In genomic region chr11:10109836-10110235, GRCh38 we compare ENCODE assay signal across 12 cellular contexts.
DNase-seq lines count a peak whose midpoint lies in the region; ATAC-seq and TF ChIP-seq lines count a peak whose summit lies in the region.
"Had no signal": no experiment of that assay in that cellular context is flagged by ENCODE, and none has a peak within 500 bp of the region (broad histone marks: within the 10 kb centered on the region; RNA-seq: fewer than 3 reads in every experiment).

No MANE protein-coding gene starts in this region.

- no peak for TF ChIP-seq POLR2A in stomach (IDR thresholded peaks at IDR 0.05)

- peaks cover 0 to 2% (median 0%) of the 10 kb centered on the region in 6 donors for H3K9me3 Mint-ChIP-seq in immature natural killer cell

- H3K4me3 ChIP-seq in foreskin fibroblast (ENCODE audit: low read depth in 1 of 2, low read length in 2 of 2), result peak overlapping the region in 1 of 2 donors; percentile 6
- no peak overlapping the region for H3K4me3 ChIP-seq in stomach
- H3K4me3 ChIP-seq: pancreas had no signal

- TF ChIP-seq CTCF in VCaP (conservative IDR thresholded peaks at IDR 0.05) (no peak), foreskin fibroblast (IDR thresholded peaks at IDR 0.05; ENCODE audit: low read depth, low read length) (no peak), stomach (IDR thresholded peaks at IDR 0.05) (no peak)

- H3K4me1 ChIP-seq in stomach, result peaks cover 0 to 22% (median 9%) of the 10 kb centered on the region in 4 donors

- intact Hi-C loops in stomach (cut with DNase I; ENCODE audit: low total_unique reads), result no loop called here

- H3K36me3 Mint-ChIP-seq in immature natural killer cell, result peaks cover 0 to 2% (median 0%) of the 10 kb centered on the region in 3 donors
- H3K36me3 Mint-ChIP-seq: activated naive CD4-positive, alpha-beta T cell treated with anti-CD3 and anti-CD28 coated beads, Interleukin-2, amount 50 U/mL, for 72 hours had no signal

- no peak overlapping the region for H3K27ac Mint-ChIP-seq in immature natural killer cell
- H3K27ac Mint-ChIP-seq: activated naive CD4-positive, alpha-beta T cell treated with anti-CD3 and anti-CD28 coated beads, Interleukin-2, amount 50 U/mL, for 72 hours had no signal

- H3K36me3 ChIP-seq in stomach, result no peaks in the 10 kb centered on the region
- H3K36me3 ChIP-seq: pancreas had no signal

- no peaks in the 10 kb centered on the region for H3K27me3 ChIP-seq in stomach
- H3K27me3 ChIP-seq: pancreas had no signal

- DNase-seq in GM03348 (ENCODE audit: low spot score) (peak; percentile 68), foreskin fibroblast (peak; percentile 77 to 89), stomach (no peak), immature natural killer cell (no peak), COLO829 (ENCODE audit: low spot score) (no peak)
- DNase-seq: mesendoderm; pancreas; stimulated activated CD4-positive, alpha-beta T cell treated with anti-CD3 and anti-CD28 coated beads, Interleukin-1b, Interleukin-23, amount 100 ng/mL, for 48 hours had no signal

- no peak overlapping the region for H3K4me3 Mint-ChIP-seq in immature natural killer cell

- no peaks in the 10 kb centered on the region for H3K9me3 ChIP-seq in stomach
- H3K9me3 ChIP-seq: pancreas had no signal

- H3K27me3 Mint-ChIP-seq in immature natural killer cell (ENCODE audit: low read depth in 3 of 3), result peaks cover 0 to 2% (median 0%) of the 10 kb centered on the region in 3 donors

- H3K4me1 Mint-ChIP-seq in immature natural killer cell, result no peaks in the 10 kb centered on the region

- no peak for ATAC-seq in HG02973 (IDR thresholded peaks at IDR 0.05; ENCODE audit: unreplicated experiment)
- no peak for ATAC-seq in GM18502 (IDR thresholded peaks at IDR 0.05; ENCODE audit: poor library complexity, unreplicated experiment)
- ATAC-seq: activated naive CD4-positive, alpha-beta T cell treated with anti-CD3 and anti-CD28 coated beads, Interleukin-2, amount 50 U/mL, for 72 hours had no signal

- H3K27ac ChIP-seq in VCaP, result peak overlapping the region; percentile 40
- peak overlapping the region in 3 of 5 donors; percentile 23 to 43 (median 25) for H3K27ac ChIP-seq in stomach
- H3K27ac ChIP-seq: pancreas had no signal

- TF ChIP-seq EP300 in stomach (IDR thresholded peaks at IDR 0.05), result no peak

- WGBS in stomach, 5 donors, result 32 to 74% (median 51%) methylated on average over 1 of the region's 1 CpG

Comparison
In these comparisons a context has a peak if more than half of its experiments do, and no peak if none do; other contexts are left out.
1. DNase-seq: peak in GM03348 (single experiment) and foreskin fibroblast (2 of 2); none in stomach (single experiment), immature natural killer cell (0 of 3) and COLO829 (single experiment).